Comparison of ENCODE assay signal across 1 cellular context in the genomic region with DNA sequence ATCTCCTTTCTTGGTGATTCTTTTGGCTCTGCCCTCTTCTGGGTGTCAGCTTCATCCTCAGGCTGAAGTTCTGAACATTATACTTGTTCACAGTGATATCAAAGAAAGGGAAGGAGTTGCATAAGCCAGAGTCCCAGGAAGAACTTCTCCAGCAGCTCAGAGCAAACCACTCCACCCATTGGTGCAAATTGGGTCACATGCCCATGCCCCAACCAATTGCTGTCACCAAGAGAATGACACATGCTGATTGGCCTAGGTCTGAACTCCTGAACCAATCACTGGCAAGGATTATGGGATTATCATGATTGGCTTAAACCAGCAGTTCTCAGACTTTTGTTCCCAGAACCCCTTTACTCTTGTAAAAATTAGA.
TF ChIP-seq lines count a peak whose summit lies in the region.

No MANE protein-coding gene starts in this region.

TF ChIP-seq in K562, 482 proteins besides CTCF, POLR2A, EP300 and RAD21 (continued from another document):
- TF ChIP-seq RNF219 (CRISPR knock-in tag; IDR thresholded peaks at IDR 0.05) (0 out of 2 replicates have a peak, but pooled peaks have one; percentile 34), CBFA2T2 (conservative IDR thresholded peaks at IDR 0.05) (peak; percentile 33; the same call in 1 of the 2 replicates), TRIM24 (IDR thresholded peaks at IDR 0.05) (peak in 1 of 2 experiments; percentile 30; a peak in 1 of 4 replicates), ATF7 (IDR thresholded peaks at IDR 0.05) (0 out of 2 replicates have a peak, but pooled peaks have one; percentile 37), FOS (IDR thresholded peaks at IDR 0.05; ENCODE audit: extremely low read depth, insufficient read length) (peak; percentile 74), L3MBTL2 (IDR thresholded peaks at IDR 0.05) (peak; percentile 48; the same call in 1 of the 2 replicates), RAD51 (IDR thresholded peaks at IDR 0.05; ENCODE audit: borderline replicate concordance, low read depth) (peak; percentile 94), NFYB (IDR thresholded peaks at IDR 0.05; ENCODE audit: extremely low read depth, insufficient read length) (peak; percentile 58), HMG20B (CRISPR knock-in tag; IDR thresholded peaks at IDR 0.05) (no peak), CEBPG (CRISPR knock-in tag; IDR thresholded peaks at IDR 0.05) (peak; percentile 88), CEBPG (tag; conservative IDR thresholded peaks at IDR 0.05 in 1 of 2, IDR thresholded peaks at IDR 0.05 in 1 of 2) (peak in 1 of 2 experiments; percentile 83; a peak in 2 of 4 replicates), ZEB2 (IDR thresholded peaks at IDR 0.05) (no peak), USF1 (CRISPR knock-in tag; IDR thresholded peaks at IDR 0.05) (peak; percentile 98), ELF1 (tag; IDR thresholded peaks at IDR 0.05) (peak; percentile 59)
- TF ChIP-seq, protein P1, sequence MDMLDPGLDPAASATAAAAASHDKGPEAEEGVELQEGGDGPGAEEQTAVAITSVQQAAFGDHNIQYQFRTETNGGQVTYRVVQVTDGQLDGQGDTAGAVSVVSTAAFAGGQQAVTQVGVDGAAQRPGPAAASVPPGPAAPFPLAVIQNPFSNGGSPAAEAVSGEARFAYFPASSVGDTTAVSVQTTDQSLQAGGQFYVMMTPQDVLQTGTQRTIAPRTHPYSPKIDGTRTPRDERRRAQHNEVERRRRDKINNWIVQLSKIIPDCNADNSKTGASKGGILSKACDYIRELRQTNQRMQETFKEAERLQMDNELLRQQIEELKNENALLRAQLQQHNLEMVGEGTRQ (CRISPR knock-in tag; IDR thresholded peaks at IDR 0.05) = peak; percentile 97
- TF ChIP-seq, protein P2, sequence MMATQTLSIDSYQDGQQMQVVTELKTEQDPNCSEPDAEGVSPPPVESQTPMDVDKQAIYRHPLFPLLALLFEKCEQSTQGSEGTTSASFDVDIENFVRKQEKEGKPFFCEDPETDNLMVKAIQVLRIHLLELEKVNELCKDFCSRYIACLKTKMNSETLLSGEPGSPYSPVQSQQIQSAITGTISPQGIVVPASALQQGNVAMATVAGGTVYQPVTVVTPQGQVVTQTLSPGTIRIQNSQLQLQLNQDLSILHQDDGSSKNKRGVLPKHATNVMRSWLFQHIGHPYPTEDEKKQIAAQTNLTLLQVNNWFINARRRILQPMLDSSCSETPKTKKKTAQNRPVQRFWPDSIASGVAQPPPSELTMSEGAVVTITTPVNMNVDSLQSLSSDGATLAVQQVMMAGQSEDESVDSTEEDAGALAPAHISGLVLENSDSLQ (IDR thresholded peaks at IDR 0.05) = peak; percentile 67
- TF ChIP-seq, protein P3, sequence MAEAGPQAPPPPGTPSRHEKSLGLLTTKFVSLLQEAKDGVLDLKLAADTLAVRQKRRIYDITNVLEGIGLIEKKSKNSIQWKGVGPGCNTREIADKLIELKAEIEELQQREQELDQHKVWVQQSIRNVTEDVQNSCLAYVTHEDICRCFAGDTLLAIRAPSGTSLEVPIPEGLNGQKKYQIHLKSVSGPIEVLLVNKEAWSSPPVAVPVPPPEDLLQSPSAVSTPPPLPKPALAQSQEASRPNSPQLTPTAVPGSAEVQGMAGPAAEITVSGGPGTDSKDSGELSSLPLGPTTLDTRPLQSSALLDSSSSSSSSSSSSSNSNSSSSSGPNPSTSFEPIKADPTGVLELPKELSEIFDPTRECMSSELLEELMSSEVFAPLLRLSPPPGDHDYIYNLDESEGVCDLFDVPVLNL (CRISPR knock-in tag; IDR thresholded peaks at IDR 0.05; ENCODE audit: low read depth) = no peak
TF ChIP-seq in K562: peak in this region for 15.
